In genomic region chr3:10437272-10437994, GRCh38 we compare ENCODE assay signal across 9 cellular contexts.
DNase-seq lines count a peak whose midpoint lies in the region; ATAC-seq and TF ChIP-seq lines count a peak whose summit lies in the region.
"Had no signal": no experiment of that assay in that cellular context is flagged by ENCODE, and none has a peak within 500 bp of the region (broad histone marks: within the 10 kb centered on the region; RNA-seq: fewer than 3 reads in every experiment).

No MANE protein-coding gene starts in this region.

- H3K27me3 ChIP-seq in CD4-positive, alpha-beta T cell (ENCODE audit: control insufficient read depth, insufficient read depth, low read length) = no peaks in the 10 kb centered on the region
- no peaks in the 10 kb centered on the region for H3K27me3 ChIP-seq in SK-N-SH (ENCODE audit: insufficient read depth)
- H3K27me3 ChIP-seq: dorsolateral prefrontal cortex had no signal

- 56% methylated on average over 7 of the region's 7 CpGs for WGBS in SK-N-SH (ENCODE audit: low lambda C conversion rate)

- H2AFZ ChIP-seq in SK-N-SH (ENCODE audit: low read depth) = no peak overlapping the region; the same call in 1 of the 2 replicates

- TF ChIP-seq CTCF in CD4-positive, alpha-beta T cell (IDR thresholded peaks at IDR 0.05) = no peak
- no peak for TF ChIP-seq CTCF in SK-N-SH (IDR thresholded peaks at IDR 0.05)

- no peaks in the 10 kb centered on the region for H3K79me2 ChIP-seq in SK-N-SH (ENCODE audit: insufficient read depth)

- intact Hi-C loops in CD4-positive, alpha-beta T cell (cut with DNase I, micrococcal nuclease) = loop anchor here in 1 of 2 experiments (2.0 kb wide), 1 partner anchor 43 kb away; no protein-coding TSS in a partner anchor

- peaks cover 37% of the 10 kb centered on the region for H3K4me1 Mint-ChIP-seq in CD4-positive, alpha-beta T cell (ENCODE audit: low read depth)

- H4K20me1 ChIP-seq in SK-N-SH (ENCODE audit: insufficient read depth) = no peaks in the 10 kb centered on the region

- POLR2A ChIA-PET in CD4-positive, alpha-beta T cell (lab: Charles Lee) = interaction anchor here (0.7 to 2.7 kb wide), 7 partner anchors 18 to 301 kb away, joined by 3 to 13 read pairs (median 3); no protein-coding TSS in a partner anchor
- POLR2A ChIA-PET in SK-N-SH (lab: Yijun Ruan, JAX) = no interaction called here

- no peaks in the 10 kb centered on the region for H3K9me2 ChIP-seq in SK-N-SH

- peak; percentile 10 to 64 (median 41) for DNase-seq in CD4-positive, alpha-beta T cell
- peak; percentile 41 for DNase-seq in activated CD8-positive, alpha-beta memory T cell treated with anti-CD3 and anti-CD28 coated beads, Interleukin-2, amount 50 U/mL, for 24 hours (ENCODE audit: extremely low read depth)
- DNase-seq in inferior parietal cortex (ENCODE audit: extremely low spot score) = peak; percentile 15
- DNase-seq in stimulated activated CD8-positive, alpha-beta memory T cell treated with anti-CD3 and anti-CD28 coated beads, Interleukin-7, amount 100 ng/mL, for 48 hours (ENCODE audit: extremely low read depth in 1 of 2, low read depth in 1 of 2) = peak; percentile 55 to 73
- DNase-seq in SK-N-SH = no peak
- DNase-seq in DMS79 (lab: John Stamatoyannopoulos, UW) = no peak
- DNase-seq in COR-L47 (lab: John Stamatoyannopoulos, UW) = no peak

- H3K4me3 ChIP-seq in SK-N-SH (ENCODE audit: low read depth in 2 of 2, low read length in 1 of 2) = no peak overlapping the region
- H3K4me3 ChIP-seq: dorsolateral prefrontal cortex had no signal

- H3K4me3 Mint-ChIP-seq in CD4-positive, alpha-beta T cell = peak overlapping the region; percentile 13

- no peak for TF ChIP-seq EP300 in SK-N-SH (IDR thresholded peaks at IDR 0.05; ENCODE audit: borderline replicate concordance in 1 of 2, low read depth in 1 of 2, low read length in 1 of 2)

- peak overlapping the region; percentile 88 for H3K27ac Mint-ChIP-seq in CD4-positive, alpha-beta T cell

- H3K4me1 ChIP-seq in SK-N-SH (ENCODE audit: control insufficient read depth in 1 of 2, insufficient read depth in 2 of 2, low read depth in 1 of 2, low read length in 1 of 2) = peaks cover 5 to 13% of the 10 kb centered on the region in 2 experiments; a peak in 2 of 4 replicates

- ATAC-seq in CD4-positive, alpha-beta T cell (ENCODE audit: poor library complexity) = peak; percentile 97
- ATAC-seq in HG03066 (IDR thresholded peaks at IDR 0.05; ENCODE audit: low read depth, unreplicated experiment) = peak; percentile 50

- H3K9ac ChIP-seq in SK-N-SH = no peak overlapping the region

- H3F3A ChIP-seq in SK-N-SH (replicated peaks; ENCODE audit: insufficient read depth) = no peaks in the 10 kb centered on the region

- no peaks in the 10 kb centered on the region for H3K36me3 ChIP-seq in SK-N-SH (replicated peaks in 1 of 2; ENCODE audit: control insufficient read depth in 1 of 2, insufficient read depth in 2 of 2, low read length in 1 of 2)

- CTCF ChIA-PET in CD4-positive, alpha-beta T cell (lab: Charles Lee) = no interaction called here
- CTCF ChIA-PET in SK-N-SH (lab: Yijun Ruan, JAX) = interaction anchor here (0.9 to 1.2 kb wide), 3 partner anchors 20 to 301 kb away, joined by 3 to 4 read pairs (median 4); no protein-coding TSS in a partner anchor

- H3K9me3 ChIP-seq in CD4-positive, alpha-beta T cell (ENCODE audit: control insufficient read depth, low read length) = no peaks in the 10 kb centered on the region
- H3K9me3 ChIP-seq in SK-N-SH = no peaks in the 10 kb centered on the region

- H3K4me2 ChIP-seq in SK-N-SH = no peak overlapping the region

- H3K27me3 Mint-ChIP-seq in CD4-positive, alpha-beta T cell = no peaks in the 10 kb centered on the region

- no peaks in the 10 kb centered on the region for H3K36me3 Mint-ChIP-seq in CD4-positive, alpha-beta T cell (ENCODE audit: low read depth)

- H3K27ac ChIP-seq in CD4-positive, alpha-beta T cell (ENCODE audit: low read depth, low read length) = peak overlapping the region; percentile 22
- H3K27ac ChIP-seq in SK-N-SH (ENCODE audit: low read depth in 2 of 2, low read length in 1 of 2) = no peak overlapping the region

- H3K9me3 Mint-ChIP-seq in CD4-positive, alpha-beta T cell = no peaks in the 10 kb centered on the region

- TF ChIP-seq RAD21 in SK-N-SH (IDR thresholded peaks at IDR 0.05; ENCODE audit: low read length) = no peak

TF ChIP-seq in SK-N-SH, 30 proteins besides CTCF, POLR2A, EP300 and RAD21:
- no peak for TF ChIP-seq GABPA (IDR thresholded peaks at IDR 0.05; ENCODE audit: low read depth)
- TF ChIP-seq CHD2 (IDR thresholded peaks at IDR 0.05; ENCODE audit: low read length, partially characterized antibody) = no peak
- no peak for TF ChIP-seq RCOR1 (IDR thresholded peaks at IDR 0.05; ENCODE audit: low read length)
- no peak for TF ChIP-seq SIN3A (IDR thresholded peaks at IDR 0.05; ENCODE audit: borderline replicate concordance, low read depth, low read length)
- TF ChIP-seq FOXM1 (IDR thresholded peaks at IDR 0.05; ENCODE audit: low read depth) = no peak
- no peak for TF ChIP-seq NFIC (IDR thresholded peaks at IDR 0.05; ENCODE audit: borderline replicate concordance)
- TF ChIP-seq EZH2phosphoT487 (IDR thresholded peaks at IDR 0.05; ENCODE audit: borderline replicate concordance, low read depth) = no peak
TF ChIP-seq in SK-N-SH: peak in this region for 0.

Comparison
In these comparisons a context has a peak if more than half of its experiments do, and no peak if none do; other contexts are left out.
1. DNase-seq: peak in CD4-positive, alpha-beta T cell (10 of 10), activated CD8-positive, alpha-beta memory T cell treated with anti-CD3 and anti-CD28 coated beads, Interleukin-2, amount 50 U/mL, for 24 hours (single experiment), inferior parietal cortex (single experiment) and stimulated activated CD8-positive, alpha-beta memory T cell treated with anti-CD3 and anti-CD28 coated beads, Interleukin-7, amount 100 ng/mL, for 48 hours (2 of 2); none in SK-N-SH (single experiment), DMS79 (single experiment) and COR-L47 (single experiment).